ENCODE assay signal across 1 cellular context in genomic region chr14:58955294-58955821, GRCh38.
A peak's percentile ranks its signal among the peaks of the same experiment; 100 is the strongest.
TF ChIP-seq lines count a peak whose summit lies in the region.

No MANE protein-coding gene starts in this region.

TF ChIP-seq in GM12878, 131 proteins besides CTCF, POLR2A, EP300 and RAD21 (continued from another document and continues in another):
- TF ChIP-seq ZNF592 (IDR thresholded peaks at IDR 0.05), result no peak
- no peak for TF ChIP-seq PML (IDR thresholded peaks at IDR 0.05; ENCODE audit: low read length)
- no peak for TF ChIP-seq CBX3 (IDR thresholded peaks at IDR 0.05; ENCODE audit: borderline replicate concordance, low read depth)
- no peak; the same call in 1 of the 2 replicates for TF ChIP-seq FOXM1 (IDR thresholded peaks at IDR 0.05; ENCODE audit: low read depth, low read length)
- TF ChIP-seq CBX5 (IDR thresholded peaks at IDR 0.05; ENCODE audit: low read depth), result no peak
- TF ChIP-seq CHD4 (IDR thresholded peaks at IDR 0.05), result no peak
- no peak for TF ChIP-seq CREB1 (IDR thresholded peaks at IDR 0.05; ENCODE audit: low read depth)
- TF ChIP-seq SMARCA5 (IDR thresholded peaks at IDR 0.05), result no peak
- no peak for TF ChIP-seq USF2 (IDR thresholded peaks at IDR 0.05; ENCODE audit: borderline replicate concordance, low read depth, low read length)
- TF ChIP-seq POLR2AphosphoS5 (IDR thresholded peaks at IDR 0.05; ENCODE audit: low read length), result no peak
- TF ChIP-seq BHLHE40 (IDR thresholded peaks at IDR 0.05; ENCODE audit: borderline replicate concordance in 1 of 2, low read depth in 2 of 2, low read length in 1 of 2), result 0 out of 4 replicates have a peak, but pooled peaks of 1 of the 2 experiments have one; percentile 7
- TF ChIP-seq ZBTB40 (IDR thresholded peaks at IDR 0.05; ENCODE audit: borderline replicate concordance), result no peak
- TF ChIP-seq SKIL (IDR thresholded peaks at IDR 0.05; ENCODE audit: low read depth, poor library complexity, severe bottlenecking), result no peak
- TF ChIP-seq ZNF217 (IDR thresholded peaks at IDR 0.05), result no peak
- TF ChIP-seq JUND (IDR thresholded peaks at IDR 0.05; ENCODE audit: low read depth, low read length), result 0 out of 2 replicates have a peak, but pooled peaks have one; percentile 43
- no peak for TF ChIP-seq HSF1 (IDR thresholded peaks at IDR 0.05; ENCODE audit: low read depth, low read length)
- TF ChIP-seq ZNF24 (IDR thresholded peaks at IDR 0.05), result 0 out of 2 replicates have a peak, but pooled peaks have one; percentile 7
- peak; percentile 88 for TF ChIP-seq ZNF384 (IDR thresholded peaks at IDR 0.05; ENCODE audit: borderline replicate concordance, low read depth, low read length)
- no peak for TF ChIP-seq PBX3 (IDR thresholded peaks at IDR 0.05; ENCODE audit: insufficient replicate concordance, low read depth, low read length)
- no peak for TF ChIP-seq IRF3 (IDR thresholded peaks at IDR 0.05)
- TF ChIP-seq SMAD5 (IDR thresholded peaks at IDR 0.05; ENCODE audit: low read depth), result no peak
- TF ChIP-seq PAX5 (IDR thresholded peaks at IDR 0.05; ENCODE audit: borderline replicate concordance, low read depth, low read length), result no peak
- peak; percentile 91 for TF ChIP-seq JUNB (IDR thresholded peaks at IDR 0.05)
- no peak for TF ChIP-seq RCOR1 (conservative IDR thresholded peaks at IDR 0.05; ENCODE audit: low read depth, low read length)
- no peak for TF ChIP-seq YY1 (IDR thresholded peaks at IDR 0.05; ENCODE audit: low read depth, low read length)
- TF ChIP-seq FOXK2 (IDR thresholded peaks at IDR 0.05), result no peak
- no peak for TF ChIP-seq BRCA1 (IDR thresholded peaks at IDR 0.05; ENCODE audit: low read depth, low read length)
- no peak for TF ChIP-seq CEBPB (IDR thresholded peaks at IDR 0.05; ENCODE audit: borderline replicate concordance in 1 of 2, low read depth in 2 of 2, low read length in 2 of 2)
- TF ChIP-seq ATF2 (IDR thresholded peaks at IDR 0.05; ENCODE audit: low read length), result peak; percentile 82
- TF ChIP-seq NR2C2 (IDR thresholded peaks at IDR 0.05; ENCODE audit: borderline replicate concordance, control insufficient read depth, insufficient read length, low read depth), result no peak
- TF ChIP-seq BMI1 (IDR thresholded peaks at IDR 0.05; ENCODE audit: borderline replicate concordance), result no peak
- TF ChIP-seq PRDM15 (CRISPR knock-in tag; IDR thresholded peaks at IDR 0.05), result no peak
- TF ChIP-seq MYC (IDR thresholded peaks at IDR 0.05; ENCODE audit: insufficient read depth, insufficient read length, insufficient replicate concordance, low read length, severe bottlenecking), result no peak
- TF ChIP-seq ATF3 (IDR thresholded peaks at IDR 0.05; ENCODE audit: borderline replicate concordance, extremely low read depth, low read depth, low read length), result no peak
- TF ChIP-seq NFYA (IDR thresholded peaks at IDR 0.05; ENCODE audit: borderline replicate concordance, low read depth, low read length), result no peak
